Comparison of ENCODE assay signal across 7 cellular contexts in genomic region chr13:24450486-24450885, GRCh38.
DNase-seq lines count a peak whose midpoint lies in the region; ATAC-seq, FAIRE-seq and TF ChIP-seq lines count a peak whose summit lies in the region.
"Not testable (repeated sequence)": the region's sequence is repeated elsewhere in the genome, so short reads cannot be mapped to it uniquely, and the experiment has no call there.

No MANE protein-coding gene starts in this region.

- H3K27me3 ChIP-seq in BJ (ENCODE audit: control insufficient read depth, insufficient read depth, low read length); testis: not testable (repeated sequence)

- POLR2A ChIA-PET in BJ (lab: Charles Lee) = not testable (repeated sequence)

- H3K27me3 Mint-ChIP-seq in nephron (ENCODE audit: low read depth) = not testable (repeated sequence)

- H3K27ac ChIP-seq in testis = not testable (repeated sequence)

- H3K4me1 ChIP-seq in testis = not testable (repeated sequence)

- DNase-seq in BJ (ENCODE audit: low read depth) = peak; percentile 75
- peak; percentile 58 for DNase-seq in HFF-Myc (ENCODE audit: extremely low read depth, low read depth)
- peak; percentile 22 for DNase-seq in fibroblast of villous mesenchyme (ENCODE audit: low read depth)
- DNase-seq in left cardiac atrium = not testable (repeated sequence)
- DNase-seq in testis = peak; percentile 36

- peaks cover 20% of the 10 kb centered on the region for H3K36me3 ChIP-seq in BJ (ENCODE audit: control insufficient read depth, insufficient read depth, low read length)
- H3K36me3 ChIP-seq in testis (ENCODE audit: low read depth, missing control alignments) = not testable (repeated sequence)

- not testable (repeated sequence) for H3K9me3 Mint-ChIP-seq in nephron

- not testable (repeated sequence) for H3K9me3 ChIP-seq in testis

- CTCF ChIA-PET in BJ (lab: Yijun Ruan, JAX) = not testable (repeated sequence)

- 72 to 78% methylated on average over 6 of the region's 6 CpGs for WGBS in testis, 2 donors

- peaks cover 49% of the 10 kb centered on the region for H3K36me3 Mint-ChIP-seq in nephron (ENCODE audit: low read depth)

- TF ChIP-seq CTCF in BJ (IDR thresholded peaks at IDR 0.05; ENCODE audit: insufficient read depth, low read depth, low read length); HFF-Myc (IDR thresholded peaks at IDR 0.05; ENCODE audit: low read depth, low read length, missing control alignments); fibroblast of villous mesenchyme (IDR thresholded peaks at IDR 0.05; ENCODE audit: insufficient read depth, low read depth, low read length); nephron (IDR thresholded peaks at IDR 0.05; ENCODE audit: unreplicated experiment in 3 of 3); testis (IDR thresholded peaks at IDR 0.05): not testable (repeated sequence)

- peak; percentile 24 to 65 for ATAC-seq in left cardiac atrium

- H3K4me1 Mint-ChIP-seq in nephron = not testable (repeated sequence)

- H3K4me3 Mint-ChIP-seq in nephron = not testable (repeated sequence)

- peak overlapping the region; percentile 62 to 70 (median 64) for H3K27ac Mint-ChIP-seq in nephron

- intact Hi-C loops in left cardiac atrium (cut with DNase I); testis (cut with DNase I; ENCODE audit: low total_unique reads): not testable (repeated sequence)

- peak; percentile 87 for FAIRE-seq in endometrium (lab: Jason Lieb, UNC)

- TF ChIP-seq POLR2A in testis (IDR thresholded peaks at IDR 0.05) = not testable (repeated sequence)

- H3K4me3 ChIP-seq in BJ (ENCODE audit: low read depth, low read length); HFF-Myc (replicated peaks; ENCODE audit: low read depth, low read length); fibroblast of villous mesenchyme (ENCODE audit: low read depth, low read length); testis: not testable (repeated sequence)
